Comparison of ENCODE assay signal across 1 cellular context in the genomic region with DNA sequence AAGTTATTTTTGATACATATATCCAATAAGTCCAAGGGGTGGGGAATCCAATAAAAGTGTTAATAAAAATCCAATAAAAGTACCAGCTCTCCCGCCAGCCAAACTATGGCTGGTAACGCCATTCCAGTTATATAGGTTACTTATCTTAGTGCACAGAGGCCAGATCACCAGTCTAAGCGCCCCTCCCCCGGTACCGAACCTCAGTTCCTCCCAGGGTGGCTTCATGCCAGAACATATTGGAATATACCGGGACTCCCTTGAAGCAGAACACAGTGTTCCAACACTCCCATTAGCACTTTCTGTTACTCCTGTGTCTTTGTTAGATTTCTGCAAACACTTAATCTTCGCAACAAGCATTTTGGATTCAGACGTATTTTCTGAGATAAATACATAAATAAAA.
TF ChIP-seq lines count a peak whose summit lies in the region.

No MANE protein-coding gene starts in this region.

TF ChIP-seq in K562, 482 proteins besides CTCF, POLR2A, EP300 and RAD21:
- TF ChIP-seq ETS2 (tag; IDR thresholded peaks at IDR 0.05; ENCODE audit: borderline replicate concordance, poor library complexity, severe bottlenecking) = no peak
- TF ChIP-seq ZNF174 (CRISPR knock-in tag; IDR thresholded peaks at IDR 0.05) = no peak
- TF ChIP-seq, protein P1, sequence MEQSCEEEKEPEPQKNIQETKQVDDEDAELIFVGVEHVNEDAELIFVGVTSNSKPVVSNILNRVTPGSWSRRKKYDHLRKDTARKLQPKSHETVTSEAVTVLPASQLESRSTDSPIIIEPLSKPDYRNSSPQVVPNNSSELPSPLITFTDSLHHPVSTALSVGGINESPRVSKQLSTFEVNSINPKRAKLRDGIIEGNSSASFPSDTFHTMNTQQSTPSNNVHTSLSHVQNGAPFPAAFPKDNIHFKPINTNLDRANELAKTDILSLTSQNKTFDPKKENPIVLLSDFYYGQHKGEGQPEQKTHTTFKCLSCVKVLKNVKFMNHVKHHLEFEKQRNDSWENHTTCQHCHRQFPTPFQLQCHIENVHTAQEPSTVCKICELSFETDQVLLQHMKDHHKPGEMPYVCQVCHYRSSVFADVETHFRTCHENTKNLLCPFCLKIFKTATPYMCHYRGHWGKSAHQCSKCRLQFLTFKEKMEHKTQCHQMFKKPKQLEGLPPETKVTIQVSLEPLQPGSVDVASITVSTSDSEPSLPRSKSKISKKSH (CRISPR knock-in tag; IDR thresholded peaks at IDR 0.05) = no peak
- TF ChIP-seq HNRNPH1 (optimal IDR thresholded peaks at IDR 0.05; ENCODE audit: low read depth, low read length) = no peak
- TF ChIP-seq NR4A1 (CRISPR knock-in tag; IDR thresholded peaks at IDR 0.05) = no peak
- TF ChIP-seq NR4A1 (tag; IDR thresholded peaks at IDR 0.05) = no peak
- TF ChIP-seq SPI1 (IDR thresholded peaks at IDR 0.05; ENCODE audit: borderline replicate concordance, low read depth, low read length) = peak; percentile 68; the same call in 1 of the 2 replicates
- TF ChIP-seq, protein P2, sequence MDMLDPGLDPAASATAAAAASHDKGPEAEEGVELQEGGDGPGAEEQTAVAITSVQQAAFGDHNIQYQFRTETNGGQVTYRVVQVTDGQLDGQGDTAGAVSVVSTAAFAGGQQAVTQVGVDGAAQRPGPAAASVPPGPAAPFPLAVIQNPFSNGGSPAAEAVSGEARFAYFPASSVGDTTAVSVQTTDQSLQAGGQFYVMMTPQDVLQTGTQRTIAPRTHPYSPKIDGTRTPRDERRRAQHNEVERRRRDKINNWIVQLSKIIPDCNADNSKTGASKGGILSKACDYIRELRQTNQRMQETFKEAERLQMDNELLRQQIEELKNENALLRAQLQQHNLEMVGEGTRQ (CRISPR knock-in tag; IDR thresholded peaks at IDR 0.05) = no peak
- no peak for TF ChIP-seq DDX20 (tag; IDR thresholded peaks at IDR 0.05; ENCODE audit: low read depth)
- TF ChIP-seq, protein P3, sequence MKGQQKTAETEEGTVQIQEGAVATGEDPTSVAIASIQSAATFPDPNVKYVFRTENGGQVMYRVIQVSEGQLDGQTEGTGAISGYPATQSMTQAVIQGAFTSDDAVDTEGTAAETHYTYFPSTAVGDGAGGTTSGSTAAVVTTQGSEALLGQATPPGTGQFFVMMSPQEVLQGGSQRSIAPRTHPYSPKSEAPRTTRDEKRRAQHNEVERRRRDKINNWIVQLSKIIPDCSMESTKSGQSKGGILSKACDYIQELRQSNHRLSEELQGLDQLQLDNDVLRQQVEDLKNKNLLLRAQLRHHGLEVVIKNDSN (CRISPR knock-in tag; IDR thresholded peaks at IDR 0.05) = no peak
- no peak for TF ChIP-seq EP400 (IDR thresholded peaks at IDR 0.05)
- no peak for TF ChIP-seq ARID2 (IDR thresholded peaks at IDR 0.05)
- TF ChIP-seq, protein P4, sequence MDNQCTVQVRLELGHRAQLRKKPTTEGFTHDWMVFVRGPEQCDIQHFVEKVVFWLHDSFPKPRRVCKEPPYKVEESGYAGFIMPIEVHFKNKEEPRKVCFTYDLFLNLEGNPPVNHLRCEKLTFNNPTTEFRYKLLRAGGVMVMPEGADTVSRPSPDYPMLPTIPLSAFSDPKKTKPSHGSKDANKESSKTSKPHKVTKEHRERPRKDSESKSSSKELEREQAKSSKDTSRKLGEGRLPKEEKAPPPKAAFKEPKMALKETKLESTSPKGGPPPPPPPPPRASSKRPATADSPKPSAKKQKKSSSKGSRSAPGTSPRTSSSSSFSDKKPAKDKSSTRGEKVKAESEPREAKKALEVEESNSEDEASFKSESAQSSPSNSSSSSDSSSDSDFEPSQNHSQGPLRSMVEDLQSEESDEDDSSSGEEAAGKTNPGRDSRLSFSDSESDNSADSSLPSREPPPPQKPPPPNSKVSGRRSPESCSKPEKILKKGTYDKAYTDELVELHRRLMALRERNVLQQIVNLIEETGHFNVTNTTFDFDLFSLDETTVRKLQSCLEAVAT (IDR thresholded peaks at IDR 0.05) = no peak
- TF ChIP-seq, protein P5, sequence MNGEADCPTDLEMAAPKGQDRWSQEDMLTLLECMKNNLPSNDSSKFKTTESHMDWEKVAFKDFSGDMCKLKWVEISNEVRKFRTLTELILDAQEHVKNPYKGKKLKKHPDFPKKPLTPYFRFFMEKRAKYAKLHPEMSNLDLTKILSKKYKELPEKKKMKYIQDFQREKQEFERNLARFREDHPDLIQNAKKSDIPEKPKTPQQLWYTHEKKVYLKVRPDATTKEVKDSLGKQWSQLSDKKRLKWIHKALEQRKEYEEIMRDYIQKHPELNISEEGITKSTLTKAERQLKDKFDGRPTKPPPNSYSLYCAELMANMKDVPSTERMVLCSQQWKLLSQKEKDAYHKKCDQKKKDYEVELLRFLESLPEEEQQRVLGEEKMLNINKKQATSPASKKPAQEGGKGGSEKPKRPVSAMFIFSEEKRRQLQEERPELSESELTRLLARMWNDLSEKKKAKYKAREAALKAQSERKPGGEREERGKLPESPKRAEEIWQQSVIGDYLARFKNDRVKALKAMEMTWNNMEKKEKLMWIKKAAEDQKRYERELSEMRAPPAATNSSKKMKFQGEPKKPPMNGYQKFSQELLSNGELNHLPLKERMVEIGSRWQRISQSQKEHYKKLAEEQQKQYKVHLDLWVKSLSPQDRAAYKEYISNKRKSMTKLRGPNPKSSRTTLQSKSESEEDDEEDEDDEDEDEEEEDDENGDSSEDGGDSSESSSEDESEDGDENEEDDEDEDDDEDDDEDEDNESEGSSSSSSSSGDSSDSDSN (IDR thresholded peaks at IDR 0.05; ENCODE audit: borderline replicate concordance in 1 of 2, low read depth in 2 of 2, low read length in 2 of 2) = no peak
- TF ChIP-seq TCF3 (CRISPR knock-in tag; IDR thresholded peaks at IDR 0.05) = peak; percentile 31; the same call in 1 of the 2 replicates
- TF ChIP-seq CBFA2T2 (conservative IDR thresholded peaks at IDR 0.05) = peak; percentile 28; the same call in 1 of the 2 replicates
- TF ChIP-seq, protein P6, sequence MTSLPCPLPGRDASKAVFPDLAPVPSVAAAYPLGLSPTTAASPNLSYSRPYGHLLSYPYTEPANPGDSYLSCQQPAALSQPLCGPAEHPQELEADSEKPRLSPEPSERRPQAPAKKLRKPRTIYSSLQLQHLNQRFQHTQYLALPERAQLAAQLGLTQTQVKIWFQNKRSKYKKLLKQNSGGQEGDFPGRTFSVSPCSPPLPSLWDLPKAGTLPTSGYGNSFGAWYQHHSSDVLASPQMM (CRISPR knock-in tag; IDR thresholded peaks at IDR 0.05) = no peak
- TF ChIP-seq ZNF444 (CRISPR knock-in tag; IDR thresholded peaks at IDR 0.05) = no peak
- no peak for TF ChIP-seq KLF13 (tag; IDR thresholded peaks at IDR 0.05; ENCODE audit: borderline replicate concordance, low read depth)
- TF ChIP-seq ZSCAN29 (IDR thresholded peaks at IDR 0.05) = no peak
- no peak for TF ChIP-seq ZNF77 (CRISPR knock-in tag; IDR thresholded peaks at IDR 0.05)
- TF ChIP-seq CBFA2T3 (IDR thresholded peaks at IDR 0.05) = peak; percentile 55; the same call in 1 of the 2 replicates
- TF ChIP-seq ZNF324 (CRISPR knock-in tag; IDR thresholded peaks at IDR 0.05) = no peak
- TF ChIP-seq ZNF764 (CRISPR knock-in tag; IDR thresholded peaks at IDR 0.05; ENCODE audit: low read depth) = no peak
- TF ChIP-seq ZNF347 (CRISPR knock-in tag; IDR thresholded peaks at IDR 0.05; ENCODE audit: low read depth) = no peak
- TF ChIP-seq, protein P7, sequence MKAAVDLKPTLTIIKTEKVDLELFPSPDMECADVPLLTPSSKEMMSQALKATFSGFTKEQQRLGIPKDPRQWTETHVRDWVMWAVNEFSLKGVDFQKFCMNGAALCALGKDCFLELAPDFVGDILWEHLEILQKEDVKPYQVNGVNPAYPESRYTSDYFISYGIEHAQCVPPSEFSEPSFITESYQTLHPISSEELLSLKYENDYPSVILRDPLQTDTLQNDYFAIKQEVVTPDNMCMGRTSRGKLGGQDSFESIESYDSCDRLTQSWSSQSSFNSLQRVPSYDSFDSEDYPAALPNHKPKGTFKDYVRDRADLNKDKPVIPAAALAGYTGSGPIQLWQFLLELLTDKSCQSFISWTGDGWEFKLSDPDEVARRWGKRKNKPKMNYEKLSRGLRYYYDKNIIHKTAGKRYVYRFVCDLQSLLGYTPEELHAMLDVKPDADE (conservative IDR thresholded peaks at IDR 0.05; ENCODE audit: control insufficient read depth, low read depth, low read length) = no peak
- TF ChIP-seq C11orf30 (IDR thresholded peaks at IDR 0.05; ENCODE audit: low read depth) = no peak
- TF ChIP-seq, protein P8, sequence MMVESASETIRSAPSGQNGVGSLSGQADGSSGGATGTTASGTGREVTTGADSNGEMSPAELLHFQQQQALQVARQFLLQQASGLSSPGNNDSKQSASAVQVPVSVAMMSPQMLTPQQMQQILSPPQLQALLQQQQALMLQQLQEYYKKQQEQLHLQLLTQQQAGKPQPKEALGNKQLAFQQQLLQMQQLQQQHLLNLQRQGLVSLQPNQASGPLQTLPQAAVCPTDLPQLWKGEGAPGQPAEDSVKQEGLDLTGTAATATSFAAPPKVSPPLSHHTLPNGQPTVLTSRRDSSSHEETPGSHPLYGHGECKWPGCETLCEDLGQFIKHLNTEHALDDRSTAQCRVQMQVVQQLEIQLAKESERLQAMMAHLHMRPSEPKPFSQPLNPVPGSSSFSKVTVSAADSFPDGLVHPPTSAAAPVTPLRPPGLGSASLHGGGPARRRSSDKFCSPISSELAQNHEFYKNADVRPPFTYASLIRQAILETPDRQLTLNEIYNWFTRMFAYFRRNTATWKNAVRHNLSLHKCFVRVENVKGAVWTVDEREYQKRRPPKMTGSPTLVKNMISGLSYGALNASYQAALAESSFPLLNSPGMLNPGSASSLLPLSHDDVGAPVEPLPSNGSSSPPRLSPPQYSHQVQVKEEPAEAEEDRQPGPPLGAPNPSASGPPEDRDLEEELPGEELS (CRISPR knock-in tag; IDR thresholded peaks at IDR 0.05; ENCODE audit: borderline replicate concordance) = no peak
- peak; percentile 83 for TF ChIP-seq NFIC (IDR thresholded peaks at IDR 0.05)
- TF ChIP-seq NBN (IDR thresholded peaks at IDR 0.05; ENCODE audit: low read depth) = no peak
- no peak for TF ChIP-seq ERF (CRISPR knock-in tag; IDR thresholded peaks at IDR 0.05)
- no peak for TF ChIP-seq ESRRA (IDR thresholded peaks at IDR 0.05; ENCODE audit: borderline replicate concordance, low read depth)
- TF ChIP-seq SAFB (IDR thresholded peaks at IDR 0.05; ENCODE audit: borderline replicate concordance, low read depth, low read length) = no peak
- no peak for TF ChIP-seq GATA2 (CRISPR knock-in tag; IDR thresholded peaks at IDR 0.05)
- TF ChIP-seq U2AF2 (optimal IDR thresholded peaks at IDR 0.05; ENCODE audit: low read depth, low read length) = no peak
